In the genomic region with DNA sequence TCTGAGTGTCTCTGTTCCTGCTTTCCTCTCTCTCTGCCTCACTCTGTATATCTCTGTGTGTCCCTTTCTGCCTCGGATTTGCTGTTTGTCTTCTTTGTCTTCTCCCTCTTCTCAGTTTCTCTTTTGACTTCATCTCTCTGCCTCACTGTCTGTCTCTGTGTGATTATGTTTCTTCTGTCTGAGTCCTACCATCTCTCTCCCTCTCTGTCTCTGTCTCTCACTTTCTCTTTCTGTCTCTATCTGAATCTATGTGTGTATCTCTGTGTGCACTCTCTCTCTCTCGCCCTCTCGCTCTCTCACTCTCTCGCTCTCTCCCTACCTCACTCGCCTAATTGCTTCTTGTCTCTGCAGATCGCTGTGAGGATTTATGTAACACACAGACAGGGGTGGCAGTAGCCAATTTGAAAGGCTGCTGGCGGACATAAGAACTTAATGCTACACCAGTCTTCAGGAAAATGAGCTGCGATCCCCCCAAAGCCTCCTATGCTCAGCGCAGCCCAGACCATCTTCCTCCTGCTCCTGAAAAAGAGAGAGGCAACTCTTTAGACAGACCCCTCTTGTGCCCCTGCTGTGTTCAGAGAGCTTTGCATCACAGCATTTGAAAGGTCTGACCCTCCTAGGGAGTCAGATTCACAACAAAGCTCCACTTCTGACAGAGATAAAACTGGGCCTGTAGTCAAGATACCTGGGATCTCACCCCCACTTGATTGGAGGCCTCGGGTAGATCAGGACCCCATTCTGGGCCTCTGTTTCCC, we compare ENCODE assay signal across 21 cellular contexts.
DNase-seq lines count a peak whose midpoint lies in the region; ATAC-seq, FAIRE-seq and TF ChIP-seq lines count a peak whose summit lies in the region.
"Had no signal": no experiment of that assay in that cellular context is flagged by ENCODE, and none has a peak within 500 bp of the region (broad histone marks: within the 10 kb centered on the region; RNA-seq: fewer than 3 reads in every experiment).

No MANE protein-coding gene starts in this region.

- peak overlapping the region; percentile 93 for H2BK5ac ChIP-seq in mesendoderm (ENCODE audit: low read length)

- H3K4me2 ChIP-seq in MM.1S (ENCODE audit: low read depth, low read length), result peak overlapping the region; percentile 23; the same call in 1 of the 2 replicates
- H3K4me2 ChIP-seq in GM12878 (ENCODE audit: control insufficient read depth, insufficient read depth), result no peak overlapping the region
- no peak overlapping the region for H3K4me2 ChIP-seq in mesendoderm (ENCODE audit: low read length)

- intact Hi-C loops in GM12878 (cut with micrococcal nuclease; ENCODE audit: unreplicated experiment), result no loop called here

- no peak for FAIRE-seq in GM12878 (lab: Jason Lieb, UNC)
- FAIRE-seq: urothelium cell line had no signal

- peaks cover 15% of the 10 kb centered on the region for H3K27me3 Mint-ChIP-seq in activated T-cell treated with anti-CD3 and anti-CD28 coated beads, Interleukin-2, amount 50 U/mL, for 4 hours (ENCODE audit: low read depth)

- no peaks in the 10 kb centered on the region for H3K9me2 ChIP-seq in MM.1S (replicated peaks; ENCODE audit: insufficient read depth, low read length)

- peak; percentile 21 to 34 for ATAC-seq in activated T-cell treated with anti-CD3 and anti-CD28 coated beads, Interleukin-2, amount 50 U/mL, for 4 hours
- ATAC-seq in GM12878, result no peak; the same call in 2 of the 3 replicates
- ATAC-seq: activated CD8-positive, alpha-beta T cell treated with anti-CD3 and anti-CD28 coated beads for 36 hours; left cardiac atrium; PC-3; T-cell had no signal

- no peaks in the 10 kb centered on the region for H3K36me3 Mint-ChIP-seq in activated T-cell treated with anti-CD3 and anti-CD28 coated beads, Interleukin-2, amount 50 U/mL, for 4 hours (ENCODE audit: insufficient read depth)
- H3K36me3 Mint-ChIP-seq: CD4-positive, alpha-beta memory T cell; T-cell had no signal

- H3K36me3 ChIP-seq in MM.1S (replicated peaks; ENCODE audit: insufficient read depth, low read length) (no peaks in the 10 kb centered on the region), GM12878 (ENCODE audit: control insufficient read depth in 2 of 2, insufficient read depth in 2 of 2, low read length in 1 of 2) (no peaks in the 10 kb centered on the region), mesendoderm (ENCODE audit: control insufficient read depth, insufficient read depth, low read length) (no peaks in the 10 kb centered on the region), suprapubic skin (no peaks in the 10 kb centered on the region)

- no peak for DNase-seq in activated T-cell treated with anti-CD3 and anti-CD28 coated beads, Interleukin-2, amount 50 U/mL, for 4 hours
- no peak for DNase-seq in activated T-cell treated with anti-CD3 and anti-CD28 coated beads, Interleukin-2, amount 50 U/mL, for 48 hours
- DNase-seq in MM.1S, result peak; percentile 12
- DNase-seq in GM12878 (ENCODE audit: low read depth, low spot score), result no peak
- DNase-seq in mesendoderm, result peak; percentile 47
- DNase-seq in suprapubic skin (ENCODE audit: low spot score in 2 of 2), result no peak
- no peak for DNase-seq in SHP77 (lab: John Stamatoyannopoulos, UW)
- DNase-seq in GM10248 (ENCODE audit: extremely low spot score), result no peak
- DNase-seq: activated CD8-positive, alpha-beta T cell treated with anti-CD3 and anti-CD28 coated beads for 36 hours; activated gamma-delta T cell; amniotic stem cell; CD4-positive, alpha-beta memory T cell; cortex of kidney; DMS 273 treated with DMSO at 0.1 percent for 48 hours; left cardiac atrium; NCI-H1048; NCI-H187; NCI-H345; T-cell had no signal

- TF ChIP-seq POLR2A in GM12878 (IDR thresholded peaks at IDR 0.05; ENCODE audit: low read depth, low read length) (no peak), suprapubic skin (IDR thresholded peaks at IDR 0.05) (no peak)

- no peak overlapping the region for H3K4me3 Mint-ChIP-seq in activated T-cell treated with anti-CD3 and anti-CD28 coated beads, Interleukin-2, amount 50 U/mL, for 4 hours
- H3K4me3 Mint-ChIP-seq: activated CD8-positive, alpha-beta T cell treated with anti-CD3 and anti-CD28 coated beads for 36 hours; T-cell had no signal

- SMC1A ChIA-PET in GM12878 (lab: Charles Lee; ENCODE audit: uncharacterized antibody, unreplicated experiment), result no interaction called here

- BruUV-seq in GM12878 (replicated peaks; lab: Mats Ljungman, UMichigan), result no TSS peak

- H2AFZ ChIP-seq in MM.1S (ENCODE audit: low read length), result no peak overlapping the region; the same call in 1 of the 2 replicates
- peak overlapping the region; percentile 19; the same call in 1 of the 2 replicates for H2AFZ ChIP-seq in GM12878 (ENCODE audit: control insufficient read depth, low read depth, low read length)

- H3K4me3 ChIP-seq in MM.1S (ENCODE audit: low read length) (no peak overlapping the region), GM12878 (no peak overlapping the region), mesendoderm (ENCODE audit: low read length) (no peak overlapping the region), suprapubic skin (no peak overlapping the region)

- no peak overlapping the region for H3K27ac ChIP-seq in MM.1S (ENCODE audit: low read length)
- no peak overlapping the region for H3K27ac ChIP-seq in GM12878 (ENCODE audit: control insufficient read depth, insufficient read depth)
- no peak overlapping the region for H3K27ac ChIP-seq in mesendoderm (ENCODE audit: low read depth, low read length)
- H3K27ac ChIP-seq in suprapubic skin, result no peak overlapping the region

- H3K23ac ChIP-seq in mesendoderm (ENCODE audit: low read length), result no peak overlapping the region

- no peaks in the 10 kb centered on the region for H3K27me3 ChIP-seq in MM.1S (replicated peaks; ENCODE audit: insufficient read depth, low read length)
- no peaks in the 10 kb centered on the region; a peak in 2 of 4 replicates for H3K27me3 ChIP-seq in GM12878 (replicated peaks in 1 of 2; ENCODE audit: control insufficient read depth in 2 of 2, insufficient read depth in 2 of 2, low read length in 1 of 2)
- no peaks in the 10 kb centered on the region for H3K27me3 ChIP-seq in mesendoderm (ENCODE audit: insufficient read depth, low read length, poor library complexity)
- H3K27me3 ChIP-seq in suprapubic skin, result peaks cover 9% of the 10 kb centered on the region

- H3K9ac ChIP-seq in MM.1S (ENCODE audit: low read length) (0 out of 2 replicates have a peak overlapping the region, but pooled peaks have one; percentile 4), GM12878 (ENCODE audit: control insufficient read depth, insufficient read depth, low read length) (no peak overlapping the region), mesendoderm (ENCODE audit: low read length) (peak overlapping the region; percentile 15)

- no peak overlapping the region for H2BK120ac ChIP-seq in mesendoderm (ENCODE audit: low read depth, low read length)

- TF ChIP-seq CTCF in MM.1S (IDR thresholded peaks at IDR 0.05; ENCODE audit: low read length) (no peak), GM12878 (IDR thresholded peaks at IDR 0.05 in 2 of 3, conservative IDR thresholded peaks at IDR 0.05 in 1 of 3; ENCODE audit: control insufficient read depth in 2 of 3, extremely low read depth in 1 of 3, insufficient read depth in 1 of 3, low read depth in 3 of 3, low read length in 3 of 3) (no peak), suprapubic skin (IDR thresholded peaks at IDR 0.05) (no peak), GM10248 (IDR thresholded peaks at IDR 0.05; ENCODE audit: control extremely low read depth, extremely low read depth, low read depth, missing control alignments) (no peak)

- peak overlapping the region; percentile 83 for H3K56ac ChIP-seq in mesendoderm (ENCODE audit: low read length)

- no peaks in the 10 kb centered on the region for H3K79me1 ChIP-seq in mesendoderm (ENCODE audit: low read length)

- H3K9me3 ChIP-seq in MM.1S (replicated peaks; ENCODE audit: insufficient read depth, low read length) (no peaks in the 10 kb centered on the region), GM12878 (replicated peaks; ENCODE audit: control insufficient read depth, insufficient read depth, low read length) (no peaks in the 10 kb centered on the region), suprapubic skin (no peaks in the 10 kb centered on the region)

- H3K79me2 ChIP-seq in MM.1S (ENCODE audit: low read length) (no peaks in the 10 kb centered on the region), GM12878 (ENCODE audit: control insufficient read depth, insufficient read depth, low read length) (no peaks in the 10 kb centered on the region), mesendoderm (ENCODE audit: control insufficient read depth, insufficient read depth, low read length) (no peaks in the 10 kb centered on the region)

- H3K4me1 ChIP-seq in MM.1S (ENCODE audit: low read length) (no peaks in the 10 kb centered on the region), GM12878 (ENCODE audit: control insufficient read depth, insufficient read depth, low read length) (no peaks in the 10 kb centered on the region), mesendoderm (ENCODE audit: control insufficient read depth, low read depth, low read length) (peaks cover 18% of the 10 kb centered on the region), suprapubic skin (no peaks in the 10 kb centered on the region)

- no peaks in the 10 kb centered on the region for H3F3A ChIP-seq in MM.1S (ENCODE audit: insufficient read depth, low read length)

- WGBS in GM12878 (ENCODE audit: insufficient coverage, insufficient replicate concordance, low lambda C conversion rate, missing lambda C conversion rate), result 48% methylated on average over 10 of the region's 10 CpGs
- WGBS in mesendoderm (ENCODE audit: extremely low coverage, insufficient coverage, low lambda C conversion rate), result no CpG with 5 or more reads among the region's 10 CpGs
- 44% methylated on average over 10 of the region's 10 CpGs for WGBS in suprapubic skin

- H2BK15ac ChIP-seq in mesendoderm (replicated peaks; ENCODE audit: low read depth), result no peak overlapping the region

- H3K18ac ChIP-seq in mesendoderm (ENCODE audit: low read length), result peak overlapping the region; percentile 1

- in situ Hi-C loops in GM12878 (cut with MboI), result no loop called here

- no peak overlapping the region for H2AK5ac ChIP-seq in mesendoderm (ENCODE audit: low read length)

- TF ChIP-seq RAD21 in GM12878 (IDR thresholded peaks at IDR 0.05; ENCODE audit: insufficient read depth, low read depth, low read length), result no peak

- POLR2A ChIA-PET in GM12878 (lab: Charles Lee), result no interaction called here
- POLR2A ChIA-PET in GM10248 (lab: Yijun Ruan, JAX), result no interaction called here

- CTCF ChIA-PET in GM12878 (lab: Yijun Ruan, JAX) (no interaction called here), GM10248 (lab: Yijun Ruan, JAX) (no interaction called here)

- H3K9me3 Mint-ChIP-seq in activated T-cell treated with anti-CD3 and anti-CD28 coated beads, Interleukin-2, amount 50 U/mL, for 4 hours, result no peaks in the 10 kb centered on the region
- H3K9me3 Mint-ChIP-seq: activated CD8-positive, alpha-beta T cell treated with anti-CD3 and anti-CD28 coated beads for 36 hours; T-cell had no signal

- TF ChIP-seq EP300 in GM12878 (IDR thresholded peaks at IDR 0.05; ENCODE audit: borderline replicate concordance in 1 of 2, control insufficient read depth in 1 of 2, low read depth in 2 of 2, low read length in 2 of 2) (no peak), suprapubic skin (IDR thresholded peaks at IDR 0.05) (no peak)

- no peak overlapping the region for H3K4ac ChIP-seq in mesendoderm (ENCODE audit: low read depth, low read length)

- no peaks in the 10 kb centered on the region for H3K4me1 Mint-ChIP-seq in activated T-cell treated with anti-CD3 and anti-CD28 coated beads, Interleukin-2, amount 50 U/mL, for 4 hours (ENCODE audit: low read depth)

- H4K8ac ChIP-seq in mesendoderm (ENCODE audit: low read depth, low read length), result no peak overlapping the region

- H4K20me1 ChIP-seq in MM.1S (ENCODE audit: insufficient read depth, low read length) (no peaks in the 10 kb centered on the region), GM12878 (ENCODE audit: control insufficient read depth, insufficient read depth) (no peaks in the 10 kb centered on the region)

- RAD21 ChIA-PET in GM12878 (lab: Charles Lee; ENCODE audit: unreplicated experiment), result no interaction called here

- peak overlapping the region; percentile 21 for H4K5ac ChIP-seq in mesendoderm (ENCODE audit: low read length)

Comparison
In these comparisons a context has a peak if more than half of its experiments do, and no peak if none do; other contexts are left out.
1. DNase-seq: peak in MM.1S (single experiment) and mesendoderm (single experiment); none in activated T-cell treated with anti-CD3 and anti-CD28 coated beads, Interleukin-2, amount 50 U/mL, for 4 hours (single experiment), activated T-cell treated with anti-CD3 and anti-CD28 coated beads, Interleukin-2, amount 50 U/mL, for 48 hours (0 of 2), GM12878 (single experiment), suprapubic skin (0 of 2), SHP77 (0 of 2) and GM10248 (single experiment).